25 cellular contexts compared by ENCODE assay signal in genomic region chr17:80527016-80527645, GRCh38. TPM values are rescaled to one million over a fixed set of nuclear protein-coding genes. Genes with fewer than 3 reads are reported as not detected.
DNase-seq lines count a peak whose midpoint lies in the region; ATAC-seq, FAIRE-seq and TF ChIP-seq lines count a peak whose summit lies in the region.
"Had no signal": no experiment of that assay in that cellular context is flagged by ENCODE, and none has a peak within 500 bp of the region (broad histone marks: within the 10 kb centered on the region; RNA-seq: fewer than 3 reads in every experiment).

No MANE protein-coding gene starts in this region.

- no peaks in the 10 kb centered on the region for H3K9me3 ChIP-seq in astrocyte (ENCODE audit: insufficient read depth, low read depth, low read length)
- H3K9me3 ChIP-seq in neural progenitor cell (ENCODE audit: low read depth), result no peaks in the 10 kb centered on the region
- H3K9me3 ChIP-seq in stomach, result peaks cover 0 to 3% (median 0%) of the 10 kb centered on the region in 4 donors
- H3K9me3 ChIP-seq: spleen had no signal

- H2AFZ ChIP-seq in astrocyte (ENCODE audit: low read depth, low read length), result peak overlapping the region; percentile 66
- peak overlapping the region; percentile 9 for H2AFZ ChIP-seq in neural progenitor cell (replicated peaks)

- no peak for TF ChIP-seq EP300 in stomach (IDR thresholded peaks at IDR 0.05)

- H3K36me3 ChIP-seq in astrocyte (ENCODE audit: insufficient read depth, low read length) (no peaks in the 10 kb centered on the region), neural progenitor cell (no peaks in the 10 kb centered on the region), stomach (no peaks in the 10 kb centered on the region)
- H3K36me3 ChIP-seq: spleen had no signal

- intact Hi-C loops in stomach (cut with DNase I; ENCODE audit: low total_unique reads), result no loop called here

- no peak overlapping the region for H3K4me3 ChIP-seq in astrocyte (ENCODE audit: insufficient read depth, low read depth, low read length)
- no peak overlapping the region for H3K4me3 ChIP-seq in neural progenitor cell
- H3K4me3 ChIP-seq in stomach, result no peak overlapping the region
- H3K4me3 ChIP-seq: spleen had no signal

- H3K9me3 Mint-ChIP-seq in astrocyte (ENCODE audit: unreplicated experiment) (peaks cover 3% of the 10 kb centered on the region), neural progenitor cell (no peaks in the 10 kb centered on the region)
- H3K9me3 Mint-ChIP-seq: activated CD4-positive, alpha-beta T cell treated with anti-CD3 and anti-CD28 coated beads, Interleukin-2, amount 10 ng/mL, durations not matched to agents 24 days and 14 days; activated naive CD4-positive, alpha-beta T cell treated with anti-CD3 and anti-CD28 coated beads, Interleukin-2, amount 50 U/mL, for 24 hours; effector memory CD8-positive, alpha-beta T cell; naive B cell; T-cell had no signal

- TF ChIP-seq CTCF in astrocyte (IDR thresholded peaks at IDR 0.05; ENCODE audit: insufficient read depth, low read depth, low read length) (no peak), neural progenitor cell (IDR thresholded peaks at IDR 0.05) (no peak), stomach (IDR thresholded peaks at IDR 0.05) (no peak)

- H3K4me3 Mint-ChIP-seq in astrocyte (ENCODE audit: unreplicated experiment), result no peak overlapping the region
- no peak overlapping the region for H3K4me3 Mint-ChIP-seq in neural progenitor cell
- H3K4me3 Mint-ChIP-seq: activated CD4-positive, alpha-beta T cell treated with anti-CD3 and anti-CD28 coated beads, Interleukin-2, amount 10 ng/mL, durations not matched to agents 24 days and 14 days; activated naive CD4-positive, alpha-beta T cell treated with anti-CD3 and anti-CD28 coated beads, Interleukin-2, amount 50 U/mL, for 24 hours; effector memory CD8-positive, alpha-beta T cell; T-cell had no signal

- H3K79me2 ChIP-seq in astrocyte (ENCODE audit: insufficient read depth, low read length) (no peaks in the 10 kb centered on the region), neural progenitor cell (ENCODE audit: low read depth) (no peaks in the 10 kb centered on the region)

- ATAC-seq in HG03565 (IDR thresholded peaks at IDR 0.05; ENCODE audit: unreplicated experiment), result no peak
- ATAC-seq: effector memory CD8-positive, alpha-beta T cell; T-cell had no signal

- H3K36me3 Mint-ChIP-seq in astrocyte (ENCODE audit: low read depth, unreplicated experiment), result no peaks in the 10 kb centered on the region
- no peaks in the 10 kb centered on the region for H3K36me3 Mint-ChIP-seq in neural progenitor cell
- H3K36me3 Mint-ChIP-seq: activated naive CD4-positive, alpha-beta T cell treated with anti-CD3 and anti-CD28 coated beads, Interleukin-2, amount 50 U/mL, for 24 hours; brain; naive B cell; T-cell had no signal

- H3K27me3 Mint-ChIP-seq in astrocyte (ENCODE audit: low read depth, unreplicated experiment) (peaks cover 20% of the 10 kb centered on the region), neural progenitor cell (ENCODE audit: insufficient read depth, low read depth) (peaks cover 21% of the 10 kb centered on the region)

- no peak overlapping the region for H3K27ac ChIP-seq in astrocyte (ENCODE audit: low read depth, low read length)
- H3K27ac ChIP-seq in neural progenitor cell, result no peak overlapping the region
- H3K27ac ChIP-seq in stomach, result no peak overlapping the region
- H3K27ac ChIP-seq: KMS-11, spleen had no signal

- H3K27ac Mint-ChIP-seq in astrocyte (ENCODE audit: unreplicated experiment) (peak overlapping the region; percentile 69), neural progenitor cell (no peak overlapping the region)
- H3K27ac Mint-ChIP-seq: activated CD4-positive, alpha-beta T cell treated with anti-CD3 and anti-CD28 coated beads, Interleukin-2, amount 10 ng/mL, durations not matched to agents 24 days and 14 days; activated naive CD4-positive, alpha-beta T cell treated with anti-CD3 and anti-CD28 coated beads, Interleukin-2, amount 50 U/mL, for 24 hours; effector memory CD8-positive, alpha-beta T cell; naive B cell; T-cell had no signal

- no peak for TF ChIP-seq POLR2A in stomach (IDR thresholded peaks at IDR 0.05)

- FAIRE-seq in astrocyte (lab: Jason Lieb, UNC), result no peak

- peaks cover 10% of the 10 kb centered on the region for H3K4me1 ChIP-seq in astrocyte (ENCODE audit: insufficient read depth, low read length)
- peaks cover 4% of the 10 kb centered on the region for H3K4me1 ChIP-seq in neural progenitor cell
- H3K4me1 ChIP-seq in stomach, result peaks cover 0 to 26% (median 0%) of the 10 kb centered on the region in 4 donors
- H3K4me1 ChIP-seq: spleen had no signal

- H3K4me1 Mint-ChIP-seq in astrocyte (ENCODE audit: low read depth, unreplicated experiment) (peaks cover 7% of the 10 kb centered on the region), neural progenitor cell (peaks cover 24% of the 10 kb centered on the region)
- H3K4me1 Mint-ChIP-seq: activated CD4-positive, alpha-beta T cell treated with anti-CD3 and anti-CD28 coated beads, Interleukin-2, amount 10 ng/mL, durations not matched to agents 24 days and 14 days; activated naive CD4-positive, alpha-beta T cell treated with anti-CD3 and anti-CD28 coated beads, Interleukin-2, amount 50 U/mL, for 24 hours; naive B cell; T-cell had no signal

- no peaks in the 10 kb centered on the region for H3F3A ChIP-seq in neural progenitor cell (ENCODE audit: low read depth)

- H4K20me1 ChIP-seq in astrocyte (ENCODE audit: insufficient read depth, low read length) (no peaks in the 10 kb centered on the region), neural progenitor cell (ENCODE audit: low read depth) (no peaks in the 10 kb centered on the region)

- H3K9ac ChIP-seq in astrocyte (ENCODE audit: low read length) (no peak overlapping the region), neural progenitor cell (no peak overlapping the region)
- H3K9ac ChIP-seq: KMS-11 had no signal

- H3K27me3 ChIP-seq in astrocyte (ENCODE audit: insufficient read depth, low read length) (peaks cover 10% of the 10 kb centered on the region), neural progenitor cell (peaks cover 23% of the 10 kb centered on the region), stomach (peaks cover 0 to 54% (median 29%) of the 10 kb centered on the region in 3 donors)

- DNase-seq in EH (ENCODE audit: low read depth) (peak; percentile 47), HPDE6-E6E7 (ENCODE audit: extremely low spot score) (peak; percentile 93), astrocyte (ENCODE audit: low read depth) (peak; percentile 58), neural progenitor cell (ENCODE audit: low spot score) (no peak), epidermal melanocyte (ENCODE audit: insufficient read length, low spot score) (no peak), stomach (no peak), NCI-H1092 (lab: John Stamatoyannopoulos, UW) (no peak)
- DNase-seq: activated CD4-positive, alpha-beta T cell treated with anti-CD3 and anti-CD28 coated beads, Interleukin-2, amount 10 ng/mL, durations not matched to agents 24 days and 14 days; DMS79 treated with DMSO at 0.1 percent for 48 hours; effector memory CD8-positive, alpha-beta T cell; naive B cell; NCI-H2081; NCI-H82; SIG-M5; stimulated activated CD4-positive, alpha-beta T cell treated with anti-CD3 and anti-CD28 coated beads, Interleukin-4, amount 100 ng/mL, for 24 hours; stimulated activated naive CD4-positive, alpha-beta T cell treated with Interleukin-2 at 50 U/mL for 16 hours; T-cell had no signal

- H3K4me2 ChIP-seq in astrocyte (ENCODE audit: low read length) (peak overlapping the region; percentile 65), neural progenitor cell (no peak overlapping the region)
- H3K4me2 ChIP-seq: KMS-11 had no signal

- 77 to 82% (median 80%) methylated on average over 21 of the region's 21 CpGs for WGBS in stomach, 5 donors

RNA-seq across cellular contexts. Expression of gene RPTOR, which starts 17.5 kb away (rescaled TPM):
- total RNA-seq in astrocyte, result 32.0 and 33.1 TPM in 2 replicates
- 7.4 and 19.9 TPM in 2 replicates for total RNA-seq in neural progenitor cell (ENCODE audit: low replicate concordance)
- total RNA-seq in stomach, result 100 to 1,000 TPM in 1 of 5 donors, 10 to 100 TPM in 4; 14.0 to 103 (median 25.5) TPM
- polyA plus RNA-seq in stomach, result 1 to 10 TPM; 3.8 to 7.3 (median 7.1) TPM

RNA-seq across cellular contexts. Expression of gene NPTX1, which starts 50.7 kb away (rescaled TPM):
- total RNA-seq in astrocyte (0.43 and 0.48 TPM in 2 replicates), neural progenitor cell (ENCODE audit: low replicate concordance) (2.6 and 3.8 TPM in 2 replicates), stomach (1 to 10 TPM in 4 of 5 donors, under 1 TPM in 1; 0.43 to 9.3 (median 5.8) TPM)
- under 1 TPM in 2 of 3 donors, not detected in 1; 0.31 to 0.53 TPM for polyA plus RNA-seq in stomach
- total RNA-seq: HT-29, mesenteric fat pad, renal cortical epithelial cell had no signal

Comparison
In these comparisons a context has a peak if more than half of its experiments do, and no peak if none do; other contexts are left out.
1. DNase-seq: peak in EH (single experiment), HPDE6-E6E7 (single experiment) and astrocyte (single experiment); none in neural progenitor cell (single experiment), epidermal melanocyte (single experiment), stomach (single experiment) and NCI-H1092 (single experiment).